14 cellular contexts compared by ENCODE assay signal in the genomic region with DNA sequence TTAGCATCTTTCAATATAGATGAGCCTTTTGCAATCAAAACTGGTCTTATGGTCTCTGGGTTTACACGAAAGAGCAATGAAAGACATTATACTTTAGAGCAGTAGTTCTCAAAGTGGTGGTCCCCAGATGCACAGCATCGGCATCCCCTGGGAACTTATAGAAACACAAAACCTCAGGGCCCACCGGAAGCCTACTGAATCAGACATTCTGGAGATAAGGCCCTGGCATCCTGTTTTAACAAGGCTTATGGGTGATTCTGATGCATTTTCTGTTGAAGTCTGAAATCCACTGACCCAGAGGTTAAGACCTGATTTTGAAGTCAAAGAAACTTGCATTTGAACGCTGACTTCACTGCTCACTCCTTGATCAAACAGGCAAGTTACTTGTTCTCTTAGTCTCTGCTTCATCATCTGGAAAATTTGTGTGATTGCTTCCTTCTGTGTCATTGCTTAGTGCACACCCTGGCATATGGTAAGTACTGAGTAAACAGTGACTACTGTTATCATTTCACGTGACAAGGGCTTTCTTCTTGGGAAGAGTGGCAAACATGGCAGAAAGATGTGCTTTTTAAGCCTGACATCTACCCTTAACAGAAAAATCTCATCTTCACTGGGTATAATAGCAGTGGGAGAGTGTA. TPM values are rescaled to one million over a fixed set of nuclear protein-coding genes. Genes with fewer than 3 reads are reported as not detected.
DNase-seq lines count a peak whose midpoint lies in the region; ATAC-seq lines count a peak whose summit lies in the region.
"Had no signal": no experiment of that assay in that cellular context is flagged by ENCODE, and none has a peak within 500 bp of the region (broad histone marks: within the 10 kb centered on the region; RNA-seq: fewer than 3 reads in every experiment).

No MANE protein-coding gene starts in this region.

- H3K4me3 ChIP-seq in mesenchymal stem cell (ENCODE audit: insufficient read depth in 1 of 2, low read depth in 1 of 2, low read length in 2 of 2): no peak overlapping the region
- H3K4me3 ChIP-seq: K562 had no signal

- no peaks in the 10 kb centered on the region for H3K9me3 ChIP-seq in mesenchymal stem cell (ENCODE audit: control insufficient read depth, low read length)

- no peak overlapping the region for H3K23ac ChIP-seq in mesenchymal stem cell (ENCODE audit: low read length in 2 of 2)

- H4K91ac ChIP-seq in mesenchymal stem cell (ENCODE audit: low read length): no peak overlapping the region

- no peak overlapping the region for H2AFZ ChIP-seq in mesenchymal stem cell (ENCODE audit: low read depth, low read length)
- H2AFZ ChIP-seq: parathyroid adenoma had no signal

- no peak overlapping the region for H3K14ac ChIP-seq in mesenchymal stem cell (ENCODE audit: low read length in 2 of 2)

- H3K4me1 ChIP-seq in mesenchymal stem cell (ENCODE audit: control insufficient read depth, insufficient read depth, low read depth, low read length): no peaks in the 10 kb centered on the region
- H3K4me1 ChIP-seq: parathyroid adenoma had no signal

- ATAC-seq in HG03025 (IDR thresholded peaks at IDR 0.05; ENCODE audit: low FRiP score, unreplicated experiment): no peak
- ATAC-seq: K562, Right ventricle myocardium inferior had no signal

- H3K36me3 ChIP-seq in mesenchymal stem cell (ENCODE audit: control insufficient read depth in 1 of 2, insufficient read depth in 2 of 2, low read depth in 1 of 2, low read length in 2 of 2): no peaks in the 10 kb centered on the region

- H2BK5ac ChIP-seq in mesenchymal stem cell (ENCODE audit: low read depth, low read length, poor library complexity, severe bottlenecking): no peak overlapping the region

- H2AK5ac ChIP-seq in mesenchymal stem cell (ENCODE audit: low read length, severe bottlenecking): no peak overlapping the region

- H2BK12ac ChIP-seq in mesenchymal stem cell (ENCODE audit: low read length in 2 of 2): no peak overlapping the region

- no peak overlapping the region for H3K18ac ChIP-seq in mesenchymal stem cell (ENCODE audit: low read depth in 1 of 2, low read length in 2 of 2)

- H3K27me3 ChIP-seq in mesenchymal stem cell (ENCODE audit: control insufficient read depth in 1 of 2, insufficient read depth in 1 of 2, low read length in 2 of 2): peaks cover 0 to 3% of the 10 kb centered on the region in 2 experiments

- no peak overlapping the region for H4K8ac ChIP-seq in mesenchymal stem cell (ENCODE audit: low read length)

- H3K4me2 ChIP-seq in mesenchymal stem cell (ENCODE audit: low read length, poor library complexity, severe bottlenecking): no peak overlapping the region

- no peak overlapping the region for H2BK120ac ChIP-seq in mesenchymal stem cell (ENCODE audit: low read depth, low read length)

- 87% methylated on average over 4 of the region's 5 CpGs for WGBS in mesenchymal stem cell

- DNase-seq in COLO829 (ENCODE audit: low spot score) (peak; percentile 8), HS-5 (ENCODE audit: low read depth) (peak; percentile 33), amniotic epithelial cell (ENCODE audit: low read depth) (peak; percentile 20), mesenchymal stem cell (no peak), HuH-7.5 (ENCODE audit: low spot score) (no peak), GM19240 (ENCODE audit: insufficient read length, low spot score) (no peak)
- DNase-seq: cortex of kidney; H9; stimulated activated naive CD4-positive, alpha-beta T cell had no signal

- no peaks in the 10 kb centered on the region for H3K79me1 ChIP-seq in mesenchymal stem cell (replicated peaks; ENCODE audit: low read length, poor library complexity, severe bottlenecking)

- no peak overlapping the region for H3K4ac ChIP-seq in mesenchymal stem cell (ENCODE audit: low read depth in 1 of 2, low read length in 2 of 2)

- H2BK15ac ChIP-seq in mesenchymal stem cell (ENCODE audit: low read depth, poor library complexity, severe bottlenecking): no peak overlapping the region

- peak overlapping the region; percentile 8 for H3K9ac ChIP-seq in mesenchymal stem cell (ENCODE audit: low read length)
- H3K9ac ChIP-seq: parathyroid adenoma had no signal

- H3K27ac ChIP-seq in mesenchymal stem cell (ENCODE audit: low read length, poor library complexity, severe bottlenecking): no peak overlapping the region
- H3K27ac ChIP-seq: parathyroid adenoma, VCaP had no signal

RNA-seq across cellular contexts. Expression of gene CHRNA9, which starts 14.5 kb away (rescaled TPM):
- polyA plus RNA-seq in mesenchymal stem cell (2013, experiment 1 of 2): 0.14 TPM
- polyA plus RNA-seq in mesenchymal stem cell (2013, experiment 2 of 2): 0.18 TPM
- polyA plus RNA-seq: K562 had no signal

Comparison
In these comparisons a context has a peak if more than half of its experiments do, and no peak if none do; other contexts are left out.
1. DNase-seq: peak in COLO829 (single experiment), HS-5 (single experiment) and amniotic epithelial cell (single experiment); none in mesenchymal stem cell (single experiment), HuH-7.5 (single experiment) and GM19240 (single experiment).